ENCODE assay signal across 16 cellular contexts in the genomic region with DNA sequence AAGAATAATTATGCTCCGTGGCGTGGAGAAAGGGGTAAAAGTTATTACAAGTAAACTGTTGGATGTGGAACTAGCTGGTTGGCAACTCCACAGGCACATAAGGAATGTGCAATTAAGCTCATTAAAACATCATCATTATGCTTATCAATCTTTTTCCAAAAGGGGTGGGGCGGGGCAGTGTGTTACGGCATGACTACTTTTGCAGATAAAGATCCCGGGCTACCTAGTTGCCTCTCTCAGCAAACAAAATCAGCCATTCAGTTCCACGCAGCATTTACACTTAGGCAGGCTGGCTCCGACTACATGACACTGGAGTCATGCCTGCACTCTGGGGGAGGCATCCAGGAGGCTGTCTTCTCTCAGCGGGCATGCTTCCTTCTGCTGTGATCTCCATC.
"Had no signal": no experiment of that assay in that cellular context is flagged by ENCODE, and none has a peak within 500 bp of the region (broad histone marks: within the 10 kb centered on the region; RNA-seq: fewer than 3 reads in every experiment).

No MANE protein-coding gene starts in this region.

- H3K4me3 Mint-ChIP-seq: activated CD4-positive, alpha-beta T cell treated with anti-CD3 and anti-CD28 coated beads for 36 hours; activated CD8-positive, alpha-beta T cell treated with anti-CD3 and anti-CD28 coated beads for 36 hours; activated naive CD8-positive, alpha-beta T cell treated with anti-CD3 and anti-CD28 coated beads, Interleukin-2, amount 50 U/mL, for 24 hours; activated T-helper 1 cell treated with anti-CD3 and anti-CD28 coated beads, Interleukin-12 subunit alpha, Interleukin-12 subunit beta, Interleukin-2, Interleukin-4 antibody, amounts not matched to agents 30 ng/mL and 10 ng/mL and 1 ng/mL, durations not matched to agents 14 hours and 24 hours and 36 hours; effector memory CD8-positive, alpha-beta T cell; stimulated activated memory B cell treated with anti-CD40 and anti-IgM and Interleukin-4, amounts not matched to agents 10 μg/mL and 1 μg/mL and 100 μg/mL, for 72 hours had no signal

- H3K4me1 Mint-ChIP-seq: activated CD4-positive, alpha-beta T cell treated with anti-CD3 and anti-CD28 coated beads for 36 hours; activated naive CD8-positive, alpha-beta T cell treated with anti-CD3 and anti-CD28 coated beads, Interleukin-2, amount 50 U/mL, for 24 hours; stimulated activated memory B cell treated with anti-CD40 and anti-IgM and Interleukin-4, amounts not matched to agents 10 μg/mL and 1 μg/mL and 100 μg/mL, for 72 hours had no signal

- H3K9me3 ChIP-seq: spleen, tibial nerve had no signal

- H3K9me3 Mint-ChIP-seq: activated CD8-positive, alpha-beta T cell treated with anti-CD3 and anti-CD28 coated beads for 36 hours; activated naive CD8-positive, alpha-beta T cell treated with anti-CD3 and anti-CD28 coated beads, Interleukin-2, amount 50 U/mL, for 24 hours; activated T-helper 1 cell treated with anti-CD3 and anti-CD28 coated beads, Interleukin-12 subunit alpha, Interleukin-12 subunit beta, Interleukin-2, Interleukin-4 antibody, amounts not matched to agents 30 ng/mL and 10 ng/mL and 1 ng/mL, durations not matched to agents 14 hours and 24 hours and 36 hours; effector memory CD8-positive, alpha-beta T cell; stimulated activated memory B cell treated with anti-CD40 and anti-IgM and Interleukin-4, amounts not matched to agents 10 μg/mL and 1 μg/mL and 100 μg/mL, for 72 hours had no signal

- H3K27ac ChIP-seq: spleen, tibial nerve, WERI-Rb-1 had no signal

- H3K27me3 Mint-ChIP-seq: activated CD4-positive, alpha-beta T cell treated with anti-CD3 and anti-CD28 coated beads for 36 hours; activated CD8-positive, alpha-beta T cell treated with anti-CD3 and anti-CD28 coated beads for 36 hours; activated naive CD8-positive, alpha-beta T cell treated with anti-CD3 and anti-CD28 coated beads, Interleukin-2, amount 50 U/mL, for 24 hours; effector memory CD8-positive, alpha-beta T cell; stimulated activated memory B cell treated with anti-CD40 and anti-IgM and Interleukin-4, amounts not matched to agents 10 μg/mL and 1 μg/mL and 100 μg/mL, for 72 hours had no signal

- H3K27ac Mint-ChIP-seq: activated CD4-positive, alpha-beta T cell treated with anti-CD3 and anti-CD28 coated beads for 36 hours; activated CD8-positive, alpha-beta T cell treated with anti-CD3 and anti-CD28 coated beads for 36 hours; activated naive CD8-positive, alpha-beta T cell treated with anti-CD3 and anti-CD28 coated beads, Interleukin-2, amount 50 U/mL, for 24 hours; activated T-helper 1 cell treated with anti-CD3 and anti-CD28 coated beads, Interleukin-12 subunit alpha, Interleukin-12 subunit beta, Interleukin-2, Interleukin-4 antibody, amounts not matched to agents 30 ng/mL and 10 ng/mL and 1 ng/mL, durations not matched to agents 14 hours and 24 hours and 36 hours; effector memory CD8-positive, alpha-beta T cell; stimulated activated memory B cell treated with anti-CD40 and anti-IgM and Interleukin-4, amounts not matched to agents 10 μg/mL and 1 μg/mL and 100 μg/mL, for 72 hours had no signal

- DNase-seq: activated CD4-positive, alpha-beta T cell treated with anti-CD3 and anti-CD28 coated beads for 36 hours; activated CD8-positive, alpha-beta memory T cell treated with anti-CD3 and anti-CD28 coated beads, Interleukin-2, amount 50 U/mL, for 4 hours; activated CD8-positive, alpha-beta T cell treated with anti-CD3 and anti-CD28 coated beads for 36 hours; activated naive CD4-positive, alpha-beta T cell; activated naive CD8-positive, alpha-beta T cell treated with anti-CD3 and anti-CD28 coated beads, Interleukin-2, amount 50 U/mL, for 24 hours; central memory CD4-positive, alpha-beta T cell; effector memory CD8-positive, alpha-beta T cell; left cardiac atrium; right cardiac atrium; spleen; stimulated activated CD4-positive, alpha-beta T cell treated with anti-CD3 and anti-CD28 coated beads, Interleukin-1b, Interleukin-23, amount 100 ng/mL, for 48 hours; T-helper 9 cell; WERI-Rb-1 had no signal

- H3K4me3 ChIP-seq: spleen, tibial nerve had no signal

- H3K36me3 ChIP-seq: tibial nerve, WERI-Rb-1 had no signal

- ATAC-seq: activated CD4-positive, alpha-beta T cell treated with anti-CD3 and anti-CD28 coated beads for 36 hours; activated CD8-positive, alpha-beta T cell treated with anti-CD3 and anti-CD28 coated beads for 36 hours; activated naive CD8-positive, alpha-beta T cell treated with anti-CD3 and anti-CD28 coated beads, Interleukin-2, amount 50 U/mL, for 24 hours; effector memory CD8-positive, alpha-beta T cell; right cardiac atrium; stimulated activated memory B cell treated with anti-CD40 and anti-IgM and Interleukin-4, amounts not matched to agents 10 μg/mL and 1 μg/mL and 100 μg/mL, for 72 hours had no signal

- H3K27me3 ChIP-seq: spleen, tibial nerve had no signal
